8 cellular contexts compared by ENCODE assay signal in the genomic region with DNA sequence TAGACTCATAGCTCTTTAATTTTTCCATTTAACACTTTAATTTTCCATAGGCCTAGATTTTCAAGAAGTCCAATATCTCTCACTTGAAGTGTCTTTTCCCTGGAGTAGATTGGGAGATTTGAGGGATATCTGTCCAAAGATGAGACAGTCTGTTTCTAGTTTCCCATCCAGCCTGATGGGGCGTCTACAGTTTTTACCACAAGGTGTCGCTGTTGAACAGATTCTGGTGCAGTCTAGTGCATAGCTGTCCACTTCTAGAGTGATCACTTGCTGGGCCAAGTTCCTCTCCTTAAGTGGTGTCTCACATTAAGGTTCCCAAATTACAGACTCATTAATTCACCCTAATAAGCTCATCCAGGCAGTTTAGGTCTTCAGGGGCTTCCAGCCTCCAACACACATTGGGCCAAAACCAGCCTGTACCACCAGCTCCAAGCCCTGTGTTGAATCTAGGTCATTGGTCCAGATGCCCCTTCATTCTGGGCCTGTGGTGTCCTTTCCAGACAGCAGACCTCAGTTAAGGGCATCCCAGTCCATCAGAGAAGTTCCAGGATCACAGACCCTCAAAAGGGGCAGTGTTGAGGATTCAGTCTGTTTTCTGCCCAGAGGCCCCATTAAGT. TPM values are rescaled to one million over a fixed set of nuclear protein-coding genes. Genes with fewer than 3 reads are reported as not detected.
DNase-seq lines count a peak whose midpoint lies in the region; ATAC-seq, FAIRE-seq and TF ChIP-seq lines count a peak whose summit lies in the region.

No MANE protein-coding gene starts in this region.

- H3K9me3 ChIP-seq in Karpas-422 (ENCODE audit: low read length) (peaks cover 17% of the 10 kb centered on the region), right cardiac atrium (ENCODE audit: control insufficient read depth, low read length) (peaks cover 6% of the 10 kb centered on the region)

- H3K9me2 ChIP-seq in Karpas-422 (replicated peaks; ENCODE audit: insufficient read depth, low read length), result no peaks in the 10 kb centered on the region

- H3K4me3 ChIP-seq in Karpas-422 (ENCODE audit: low read length), result no peak overlapping the region
- H3K4me3 ChIP-seq in right cardiac atrium (ENCODE audit: low read length), result no peak overlapping the region

- H3K4me1 ChIP-seq in Karpas-422 (ENCODE audit: low read length) (no peaks in the 10 kb centered on the region), right cardiac atrium (ENCODE audit: control insufficient read depth, insufficient read depth, low read length) (no peaks in the 10 kb centered on the region)

- H3K27ac ChIP-seq in Karpas-422 (ENCODE audit: low read length) (no peak overlapping the region), right cardiac atrium (ENCODE audit: low read length) (no peak overlapping the region)

- H3K36me3 ChIP-seq in Karpas-422 (ENCODE audit: insufficient read depth, low read length), result peaks cover 13% of the 10 kb centered on the region

- no peaks in the 10 kb centered on the region for H3K79me2 ChIP-seq in Karpas-422 (ENCODE audit: low read length)

- TF ChIP-seq CTCF in D721Med (IDR thresholded peaks at IDR 0.05; ENCODE audit: insufficient read depth, missing control alignments), result peak; percentile 45

- intact Hi-C loops in right cardiac atrium (cut with DNase I), result loop anchor here in 1 of 4 donors (10.0 kb wide), 1 partner anchor 133 kb away; no protein-coding TSS in a partner anchor

- H3K27me3 ChIP-seq in Karpas-422 (ENCODE audit: low read length) (no peaks in the 10 kb centered on the region), right cardiac atrium (ENCODE audit: control insufficient read depth, insufficient read depth) (no peaks in the 10 kb centered on the region)

- no peaks in the 10 kb centered on the region for H4K20me1 ChIP-seq in Karpas-422 (ENCODE audit: insufficient read depth, low read depth, low read length)

- H2AFZ ChIP-seq in Karpas-422 (ENCODE audit: low read length), result no peak overlapping the region

- no peak overlapping the region for H3K9ac ChIP-seq in Karpas-422 (ENCODE audit: low read length)

- DNase-seq in D721Med (ENCODE audit: insufficient read length, low spot score), result no peak
- peak; percentile 79 for DNase-seq in Karpas-422
- DNase-seq in activated CD4-positive, alpha-beta T cell treated with anti-CD3 and anti-CD28 coated beads for 48 hours, result peak; percentile 77
- DNase-seq in erythroblast (lab: John Stamatoyannopoulos, UW), result peak; percentile 54 to 66
- DNase-seq in stimulated activated CD4-positive, alpha-beta T cell treated with anti-CD3 and anti-CD28 coated beads, Interleukin-2, amount 100 ng/mL, for 48 hours, result peak; percentile 68 to 72
- DNase-seq in NCI-H1436 treated with DMSO at 0.1 percent for 48 hours (lab: John Stamatoyannopoulos, UW), result no peak
- no peak for DNase-seq in right cardiac atrium
- DNase-seq in NCI-H2081 treated with DMSO at 0.1 percent for 48 hours (lab: John Stamatoyannopoulos, UW), result no peak

- WGBS in right cardiac atrium, result 34% methylated on average over 2 of the region's 2 CpGs

- ATAC-seq in right cardiac atrium, result no peak

- FAIRE-seq in D721Med (lab: Jason Lieb, UNC), result no peak

- TF ChIP-seq POLR2A in erythroblast (IDR thresholded peaks at IDR 0.05; ENCODE audit: low read length), result no peak

- H3K4me2 ChIP-seq in Karpas-422 (ENCODE audit: low read depth, low read length, poor library complexity, severe bottlenecking), result no peak overlapping the region

RNA-seq across cellular contexts. Expression of a gene that starts 9.4 kb away (rescaled TPM):
- 10.2 and 15.4 TPM in 2 replicates for total RNA-seq in Karpas-422 (2014; rRNA removed; shearing (Covaris generic); ENCODE audit: low replicate concordance)
- total RNA-seq in right cardiac atrium, result 1 to 10 TPM; 1.3 to 1.7 (median 1.3) TPM
- 0.34 TPM for polyA plus RNA-seq in right cardiac atrium

RNA-seq across cellular contexts. Expression of a gene that starts 21.7 kb away (rescaled TPM):
- total RNA-seq in Karpas-422 (2014; rRNA removed; shearing (Covaris generic); ENCODE audit: low replicate concordance), result not detected in 2 replicates
- 1 to 10 TPM in 2 of 4 donors, under 1 TPM in 2; 0.74 to 1.5 (median 1.1) TPM for total RNA-seq in right cardiac atrium
- 0.52 TPM for polyA plus RNA-seq in right cardiac atrium

Comparison
In these comparisons a context has a peak if more than half of its experiments do, and no peak if none do; other contexts are left out.
1. DNase-seq: peak in Karpas-422 (single experiment), activated CD4-positive, alpha-beta T cell treated with anti-CD3 and anti-CD28 coated beads for 48 hours (single experiment), erythroblast (2 of 2) and stimulated activated CD4-positive, alpha-beta T cell treated with anti-CD3 and anti-CD28 coated beads, Interleukin-2, amount 100 ng/mL, for 48 hours (2 of 2); none in D721Med (single experiment), NCI-H1436 treated with DMSO at 0.1 percent for 48 hours (single experiment), right cardiac atrium (0 of 3) and NCI-H2081 treated with DMSO at 0.1 percent for 48 hours (single experiment).